Comparison of ENCODE assay signal across 11 cellular contexts in genomic region chr6:33613794-33614166, GRCh38. TPM values are rescaled to one million over a fixed set of nuclear protein-coding genes. Genes with fewer than 3 reads are reported as not detected.
A peak's percentile ranks its signal among the peaks of the same experiment; 100 is the strongest.
DNase-seq lines count a peak whose midpoint lies in the region; ATAC-seq and TF ChIP-seq lines count a peak whose summit lies in the region.
"Had no signal": no experiment of that assay in that cellular context is flagged by ENCODE, and none has a peak within 500 bp of the region (broad histone marks: within the 10 kb centered on the region; RNA-seq: fewer than 3 reads in every experiment).

No MANE protein-coding gene starts in this region.

- no peak overlapping the region for H3K4me3 Mint-ChIP-seq in activated T-helper 17 cell treated with anti-CD3 and anti-CD28 coated beads, Interleukin-2, amount 50 U/mL, for 72 hours
- H3K4me3 Mint-ChIP-seq: mesothelial cell of epicardium had no signal

- 40% methylated on average over 10 of the region's 10 CpGs for WGBS in suprapubic skin

- no peaks in the 10 kb centered on the region for H3K9me2 ChIP-seq in HCT116 (ENCODE audit: insufficient read depth)
- no peaks in the 10 kb centered on the region for H3K9me2 ChIP-seq in OCI-LY7 (ENCODE audit: insufficient read depth, low read length)

- CTCF ChIA-PET in HCT116 (lab: Charles Lee): interaction anchor here (0.8 kb wide), 1 partner anchor 24 kb away, joined by 3 read pairs; no protein-coding TSS in a partner anchor
- CTCF ChIA-PET in OCI-LY7 (lab: Charles Lee; ENCODE audit: unreplicated experiment): no interaction called here

- peak overlapping the region; percentile 21 for H3K9ac ChIP-seq in HCT116 (ENCODE audit: low read length)

- H3K79me2 ChIP-seq in HCT116 (ENCODE audit: insufficient read depth, low read length) (no peaks in the 10 kb centered on the region), OCI-LY7 (ENCODE audit: insufficient read depth, low read depth, low read length) (no peaks in the 10 kb centered on the region)

- H3K36me3 Mint-ChIP-seq in activated T-helper 17 cell treated with anti-CD3 and anti-CD28 coated beads, Interleukin-2, amount 50 U/mL, for 72 hours (ENCODE audit: low read depth): no peaks in the 10 kb centered on the region
- H3K36me3 Mint-ChIP-seq: mesothelial cell of epicardium had no signal

- H4K20me1 ChIP-seq in HCT116 (ENCODE audit: insufficient read depth) (no peaks in the 10 kb centered on the region), OCI-LY7 (ENCODE audit: insufficient read depth, low read length) (no peaks in the 10 kb centered on the region)

- H3K27ac ChIP-seq in HCT116 (ENCODE audit: low read depth, low read length) (no peak overlapping the region), suprapubic skin (peak overlapping the region; percentile 11), OCI-LY7 (ENCODE audit: low read depth, low read length, poor library complexity, severe bottlenecking) (no peak overlapping the region)

- TF ChIP-seq POLR2A in HCT116 (IDR thresholded peaks at IDR 0.05; ENCODE audit: borderline replicate concordance, extremely low read depth, insufficient read depth, insufficient read length) (no peak), suprapubic skin (IDR thresholded peaks at IDR 0.05) (no peak)

- TF ChIP-seq EP300 in suprapubic skin (IDR thresholded peaks at IDR 0.05): no peak

- H3K27me3 Mint-ChIP-seq in activated T-helper 17 cell treated with anti-CD3 and anti-CD28 coated beads, Interleukin-2, amount 50 U/mL, for 72 hours: no peaks in the 10 kb centered on the region

- H3K36me3 ChIP-seq in HCT116 (ENCODE audit: control insufficient read depth in 1 of 2, insufficient read depth in 2 of 2, low read length in 2 of 2) (no peaks in the 10 kb centered on the region), suprapubic skin (no peaks in the 10 kb centered on the region), OCI-LY7 (ENCODE audit: insufficient read depth, low read length) (no peaks in the 10 kb centered on the region)

- TF ChIP-seq CTCF in HCT116 (IDR thresholded peaks at IDR 0.05 in 2 of 3, conservative IDR thresholded peaks at IDR 0.05 in 1 of 3; ENCODE audit: borderline replicate concordance in 1 of 3, insufficient read depth in 1 of 3, low read depth in 2 of 3, low read length in 2 of 3) (no peak), suprapubic skin (IDR thresholded peaks at IDR 0.05) (no peak), OCI-LY7 (conservative IDR thresholded peaks at IDR 0.05; ENCODE audit: low read length) (no peak)

- POLR2A ChIA-PET in HCT116 (lab: Charles Lee) (interaction anchor here (1.2 kb wide), 1 partner anchor 24 kb away, joined by 3 read pairs; no protein-coding TSS in a partner anchor), OCI-LY7 (lab: Charles Lee) (no interaction called here)

- H3K4me1 ChIP-seq in HCT116 (ENCODE audit: control insufficient read depth in 1 of 2, insufficient read depth in 2 of 2, low read length in 2 of 2) (peaks cover 11 to 55% of the 10 kb centered on the region in 2 experiments), suprapubic skin (peaks cover 42% of the 10 kb centered on the region), OCI-LY7 (ENCODE audit: insufficient read depth, low read length, poor library complexity, severe bottlenecking) (peaks cover 23% of the 10 kb centered on the region)

- H3K4me3 ChIP-seq in HCT116 (replicated peaks in 1 of 2; ENCODE audit: low read depth in 1 of 2, low read length in 2 of 2) (no peak overlapping the region), suprapubic skin (no peak overlapping the region), OCI-LY7 (ENCODE audit: low read depth, low read length, poor library complexity, severe bottlenecking) (no peak overlapping the region)

- BruUV-seq in HCT116 (replicated peaks; lab: Mats Ljungman, UMichigan) (no TSS peak), OCI-LY7 (replicated peaks; lab: Mats Ljungman, UMichigan) (no TSS peak)

- ATAC-seq in HCT116 (peak; percentile 76), HG03460 (IDR thresholded peaks at IDR 0.05; ENCODE audit: unreplicated experiment) (no peak)
- no peak for ATAC-seq in activated T-helper 17 cell treated with anti-CD3 and anti-CD28 coated beads, Interleukin-2, amount 50 U/mL, for 72 hours (replicated peaks)

- intact Hi-C loops in HCT116 (cut with micrococcal nuclease) (no loop called here), OCI-LY7 (cut with micrococcal nuclease; ENCODE audit: unreplicated experiment) (no loop called here)

- H3K9me3 ChIP-seq in HCT116 (ENCODE audit: control insufficient read depth in 1 of 2, insufficient read depth in 1 of 2, low read depth in 1 of 2, low read length in 2 of 2): no peaks in the 10 kb centered on the region
- no peaks in the 10 kb centered on the region for H3K9me3 ChIP-seq in suprapubic skin
- H3K9me3 ChIP-seq in OCI-LY7 (ENCODE audit: low read length): no peaks in the 10 kb centered on the region

- RAD21 ChIA-PET in HCT116 (lab: Charles Lee; ENCODE audit: low non-redundant PET in 1 of 2, low total read pairs in 2 of 2, uncharacterized antibody in 2 of 2, unreplicated experiment in 2 of 2): no interaction called here

- no peaks in the 10 kb centered on the region for H3K9me3 Mint-ChIP-seq in activated T-helper 17 cell treated with anti-CD3 and anti-CD28 coated beads, Interleukin-2, amount 50 U/mL, for 72 hours
- H3K9me3 Mint-ChIP-seq: mesothelial cell of epicardium had no signal

- H3K4me1 Mint-ChIP-seq in activated T-helper 17 cell treated with anti-CD3 and anti-CD28 coated beads, Interleukin-2, amount 50 U/mL, for 72 hours: no peaks in the 10 kb centered on the region

- H2AFZ ChIP-seq in HCT116 (ENCODE audit: low read depth, low read length, poor library complexity, severe bottlenecking) (peak overlapping the region; percentile 5), OCI-LY7 (ENCODE audit: low read length) (no peak overlapping the region)

- no peaks in the 10 kb centered on the region for H3K27me3 ChIP-seq in HCT116 (ENCODE audit: insufficient read depth, low read length)
- no peaks in the 10 kb centered on the region for H3K27me3 ChIP-seq in suprapubic skin

- H3K27ac Mint-ChIP-seq in activated T-helper 17 cell treated with anti-CD3 and anti-CD28 coated beads, Interleukin-2, amount 50 U/mL, for 72 hours: peak overlapping the region; percentile 14
- H3K27ac Mint-ChIP-seq: mesothelial cell of epicardium had no signal

- DNase-seq in HCT116 (ENCODE audit: low read depth, low spot score) (no peak), foreskin melanocyte (peak; percentile 74), suprapubic skin (ENCODE audit: low spot score in 2 of 2) (peak in 1 of 2 donors; percentile 78), NCI-H524 (lab: John Stamatoyannopoulos, UW) (no peak), OCI-LY7 (ENCODE audit: low spot score) (no peak)
- DNase-seq in activated CD4-positive, alpha-beta T cell treated with anti-CD3 and anti-CD28 coated beads, Interleukin-2, amount 50 U/mL, for 48 hours: no peak
- DNase-seq: cerebellar nuclear complex, DMS53 had no signal

- peak overlapping the region; percentile 54 for H3K4me2 ChIP-seq in HCT116 (ENCODE audit: low read length)
- no peak overlapping the region for H3K4me2 ChIP-seq in OCI-LY7 (ENCODE audit: low read length)

- TF ChIP-seq RAD21 in HCT116 (IDR thresholded peaks at IDR 0.05; ENCODE audit: low read depth): no peak

TF ChIP-seq in HCT116, 20 proteins besides CTCF, POLR2A, EP300 and RAD21:
- TF ChIP-seq ATF3 (IDR thresholded peaks at IDR 0.05): no peak
- TF ChIP-seq ZNF274 (IDR thresholded peaks at IDR 0.05; ENCODE audit: low read depth, low read length): no peak
- TF ChIP-seq EZH2phosphoT487 (IDR thresholded peaks at IDR 0.05; ENCODE audit: borderline replicate concordance): no peak

RNA-seq across cellular contexts. Expression of gene ITPR3, which starts 7.3 kb away (rescaled TPM):
- total RNA-seq in HCT116 (2021; ENCODE audit: unreplicated experiment) (103 TPM), suprapubic skin (100 to 1,000 TPM; 174 to 206 (median 199) TPM), OCI-LY7 (2022) (83.5 and 88.6 TPM in 2 replicates)
- polyA plus RNA-seq in HCT116 (2012): 121 and 137 TPM in 2 replicates
- total RNA-seq in activated T-helper 17 cell treated with anti-CD3 and anti-CD28 coated beads, Interleukin-2, amount 50 U/mL, for 72 hours: 10 to 100 TPM; 57.0 to 59.7 TPM
- 47.8 and 56.6 TPM in 2 replicates for total RNA-seq in OCI-LY7 (2014; rRNA removed; shearing (Covaris generic))

RNA-seq across cellular contexts. Expression of gene BAK1, which starts 33.7 kb away (rescaled TPM):
- total RNA-seq in HCT116 (2021; ENCODE audit: unreplicated experiment) (18.9 TPM), suprapubic skin (10 to 100 TPM; 12.6 to 15.0 (median 14.3) TPM), OCI-LY7 (2022) (29.9 and 33.8 TPM in 2 replicates)
- polyA plus RNA-seq in HCT116 (2012): 15.7 and 17.6 TPM in 2 replicates
- 10 to 100 TPM; 48.8 to 61.9 TPM for total RNA-seq in activated T-helper 17 cell treated with anti-CD3 and anti-CD28 coated beads, Interleukin-2, amount 50 U/mL, for 72 hours
- 10.6 and 13.9 TPM in 2 replicates for total RNA-seq in OCI-LY7 (2014; rRNA removed; shearing (Covaris generic))
